Comparison of ENCODE assay signal across 22 cellular contexts in the genomic region with DNA sequence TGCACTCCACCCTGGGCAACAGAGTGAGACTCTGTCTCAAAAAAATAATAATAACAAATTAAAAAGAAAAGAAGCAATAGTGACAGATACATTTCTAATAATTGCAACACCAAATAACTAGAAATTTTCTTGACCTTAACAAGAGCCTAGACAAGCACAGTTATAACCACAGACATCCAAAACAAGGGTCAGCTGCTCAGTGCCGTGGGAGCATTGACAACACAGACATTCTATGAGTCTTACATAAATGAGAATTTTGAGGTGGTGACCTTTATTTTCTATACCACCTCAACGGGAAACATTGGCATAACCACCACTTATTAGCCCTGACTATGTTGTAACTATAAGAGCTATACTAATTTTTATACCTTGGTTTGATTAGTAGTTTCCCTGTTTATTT.
A peak's percentile ranks its signal among the peaks of the same experiment; 100 is the strongest.
DNase-seq lines count a peak whose midpoint lies in the region; ATAC-seq and TF ChIP-seq lines count a peak whose summit lies in the region.
"Had no signal": no experiment of that assay in that cellular context is flagged by ENCODE, and none has a peak within 500 bp of the region (broad histone marks: within the 10 kb centered on the region; RNA-seq: fewer than 3 reads in every experiment).

No MANE protein-coding gene starts in this region.

- peak overlapping the region; percentile 55 for H3K4me2 ChIP-seq in PC-3 (ENCODE audit: low read length)
- H3K4me2 ChIP-seq: GM23338, neural progenitor cell had no signal

- no peak for TF ChIP-seq POLR2A in heart left ventricle (IDR thresholded peaks at IDR 0.05)

- intact Hi-C loops in heart left ventricle (cut with DNase I) (loop anchor here in 2 of 10 donors (5.0 to 10.0 kb wide), 2 partner anchors 146 to 499 kb away; no protein-coding TSS in a partner anchor), right cardiac atrium (cut with DNase I) (no loop called here), PC-3 (cut with micrococcal nuclease) (loop anchor here (1.0 to 5.0 kb wide), 4 partner anchors 44 to 401 kb away; no protein-coding TSS in a partner anchor)

- no peaks in the 10 kb centered on the region for H3K4me1 Mint-ChIP-seq in stimulated activated effector memory CD8-positive, alpha-beta T cell treated with anti-CD3 and anti-CD28 coated beads, Interleukin-12 subunit alpha, Interleukin-12 subunit beta, amount 100 ng/mL, for 72 hours
- H3K4me1 Mint-ChIP-seq: activated naive CD4-positive, alpha-beta T cell treated with anti-CD3 and anti-CD28 coated beads, Interleukin-2, amount 10 ng/mL, durations not matched to agents 7 days and 5 days; GM23338 had no signal

- no TSS peak for BruUV-seq in PC-3 (replicated peaks; lab: Mats Ljungman, UMichigan)

- H2AFZ ChIP-seq in PC-3 (ENCODE audit: low read length): no peak overlapping the region
- H2AFZ ChIP-seq: GM23338, neural progenitor cell had no signal

- peak overlapping the region; percentile 13; the same call in 1 of the 2 replicates for H3K9ac ChIP-seq in PC-3 (ENCODE audit: low read length)
- no peak overlapping the region for H3K9ac ChIP-seq in stomach smooth muscle (ENCODE audit: low read length in 2 of 2)
- H3K9ac ChIP-seq: neural progenitor cell had no signal

- H3K4me1 ChIP-seq in heart left ventricle: peaks cover 0 to 17% (median 10%) of the 10 kb centered on the region in 12 donors
- H3K4me1 ChIP-seq in right cardiac atrium (ENCODE audit: control insufficient read depth, insufficient read depth, low read length): peaks cover 2% of the 10 kb centered on the region
- H3K4me1 ChIP-seq in PC-3 (ENCODE audit: insufficient read depth, low read length): peaks cover 60% of the 10 kb centered on the region
- H3K4me1 ChIP-seq in stomach smooth muscle (ENCODE audit: control insufficient read depth, insufficient read depth, low read length): peaks cover 12% of the 10 kb centered on the region
- H3K4me1 ChIP-seq: neural progenitor cell, uterus had no signal

- no peak overlapping the region for H3K4me3 ChIP-seq in heart left ventricle
- H3K4me3 ChIP-seq in right cardiac atrium (ENCODE audit: low read length): no peak overlapping the region
- peak overlapping the region; percentile 1; the same call in 1 of the 2 replicates for H3K4me3 ChIP-seq in PC-3 (ENCODE audit: low read length)
- no peak overlapping the region for H3K4me3 ChIP-seq in stomach smooth muscle (ENCODE audit: low read length in 2 of 2)
- H3K4me3 ChIP-seq: GM23338, left lung, mucosa of descending colon, neural progenitor cell, uterus had no signal

- CTCF ChIA-PET in PC-3 (lab: Charles Lee): interaction anchor here (0.6 to 1.7 kb wide), 3 partner anchors 25 to 113 kb away, joined by 3 to 10 read pairs (median 4); no protein-coding TSS in a partner anchor

- H3K9me3 Mint-ChIP-seq in stimulated activated effector memory CD8-positive, alpha-beta T cell treated with anti-CD3 and anti-CD28 coated beads, Interleukin-12 subunit alpha, Interleukin-12 subunit beta, amount 100 ng/mL, for 72 hours: peaks cover 3% of the 10 kb centered on the region
- H3K9me3 Mint-ChIP-seq: activated naive CD4-positive, alpha-beta T cell treated with anti-CD3 and anti-CD28 coated beads, Interleukin-2, amount 10 ng/mL, durations not matched to agents 7 days and 5 days had no signal

- DNase-seq in heart left ventricle (no peak), right cardiac atrium (no peak), PC-3 (peak; percentile 32), foreskin melanocyte (peak; percentile 24), ecto neural progenitor cell (ENCODE audit: low spot score) (no peak)
- no peak for DNase-seq in stimulated activated effector memory CD8-positive, alpha-beta T cell treated with anti-CD3 and anti-CD28 coated beads, Interleukin-12 subunit alpha, Interleukin-12 subunit beta, amount 100 ng/mL, for 72 hours (ENCODE audit: low spot score in 2 of 2)
- DNase-seq: activated CD8-positive, alpha-beta memory T cell treated with anti-CD3 and anti-CD28 coated beads for 24 hours; activated naive CD4-positive, alpha-beta T cell treated with anti-CD3 and anti-CD28 coated beads, Interleukin-2, amount 10 ng/mL, durations not matched to agents 7 days and 5 days; activated T-cell treated with anti-CD3 and anti-CD28 coated beads, Interleukin-2, amount 50 U/mL, for 72 hours; CD4-positive, CD25-positive, alpha-beta regulatory T cell; effector memory CD4-positive, alpha-beta T cell; glutamatergic neuron; NK-92 treated with Interleukin-12 subunit alpha and Interleukin-12 subunit beta, amount 100 ng/mL, for 24 hours; T-helper 9 cell had no signal

- no peaks in the 10 kb centered on the region for H3K79me2 ChIP-seq in PC-3 (ENCODE audit: low read length)

- TF ChIP-seq CTCF in heart left ventricle (IDR thresholded peaks at IDR 0.05): no peak
- no peak for TF ChIP-seq CTCF in PC-3 (conservative IDR thresholded peaks at IDR 0.05; ENCODE audit: low read depth, low read length)

- no peaks in the 10 kb centered on the region for H3K9me3 ChIP-seq in heart left ventricle
- no peaks in the 10 kb centered on the region for H3K9me3 ChIP-seq in right cardiac atrium (ENCODE audit: control insufficient read depth, low read length)
- no peaks in the 10 kb centered on the region for H3K9me3 ChIP-seq in PC-3 (ENCODE audit: low read length)
- no peaks in the 10 kb centered on the region for H3K9me3 ChIP-seq in stomach smooth muscle (ENCODE audit: control insufficient read depth in 2 of 2, low read length in 2 of 2)
- H3K9me3 ChIP-seq: left lung, mucosa of descending colon, uterus had no signal

- H3K36me3 Mint-ChIP-seq in stimulated activated effector memory CD8-positive, alpha-beta T cell treated with anti-CD3 and anti-CD28 coated beads, Interleukin-12 subunit alpha, Interleukin-12 subunit beta, amount 100 ng/mL, for 72 hours: no peaks in the 10 kb centered on the region

- 50 to 60% (median 53%) methylated on average over 2 of the region's 2 CpGs for WGBS in heart left ventricle, 4 donors
- 57% methylated on average over 2 of the region's 2 CpGs for WGBS in right cardiac atrium

- POLR2A ChIA-PET in PC-3 (lab: Charles Lee; ENCODE audit: unreplicated experiment): no interaction called here

- H3K27me3 ChIP-seq in heart left ventricle (no peaks in the 10 kb centered on the region), right cardiac atrium (ENCODE audit: control insufficient read depth, insufficient read depth) (no peaks in the 10 kb centered on the region), PC-3 (ENCODE audit: low read length) (no peaks in the 10 kb centered on the region), stomach smooth muscle (ENCODE audit: control insufficient read depth in 1 of 2, insufficient read depth in 2 of 2, low read length in 2 of 2) (no peaks in the 10 kb centered on the region)
- H3K27me3 ChIP-seq: left lung, neural progenitor cell, uterus had no signal

- peaks cover 16% of the 10 kb centered on the region for H3F3A ChIP-seq in PC-3 (ENCODE audit: low read length, unreplicated experiment)

- H3K9me2 ChIP-seq in PC-3 (replicated peaks; ENCODE audit: low read length): no peaks in the 10 kb centered on the region

- ATAC-seq in heart left ventricle (no peak), right cardiac atrium (no peak), PC-3 (no peak), HG02642 (IDR thresholded peaks at IDR 0.05; ENCODE audit: poor library complexity, unreplicated experiment) (no peak)
- ATAC-seq in stimulated activated effector memory CD8-positive, alpha-beta T cell treated with anti-CD3 and anti-CD28 coated beads, Interleukin-12 subunit alpha, Interleukin-12 subunit beta, amount 100 ng/mL, for 72 hours: no peak
- ATAC-seq: activated CD4-positive, CD25-positive, alpha-beta regulatory T cell treated with anti-CD3 and anti-CD28 coated beads, Interleukin-2, amount 50 U/mL, for 24 hours; activated T-cell treated with anti-CD3 and anti-CD28 coated beads, Interleukin-2, amount 50 U/mL, for 72 hours; GM23338 had no signal

- peak overlapping the region in 10 of 12 donors; percentile 4 to 65 (median 33) for H3K27ac ChIP-seq in heart left ventricle
- H3K27ac ChIP-seq in right cardiac atrium (ENCODE audit: low read length): no peak overlapping the region
- H3K27ac ChIP-seq in PC-3 (ENCODE audit: low read length): peak overlapping the region; percentile 63
- peak overlapping the region; percentile 24 for H3K27ac ChIP-seq in stomach smooth muscle (ENCODE audit: low read length)
- H3K27ac ChIP-seq: neural progenitor cell had no signal

- H3K36me3 ChIP-seq in heart left ventricle: no peaks in the 10 kb centered on the region
- H3K36me3 ChIP-seq in PC-3 (ENCODE audit: low read depth, low read length): no peaks in the 10 kb centered on the region
- H3K36me3 ChIP-seq in stomach smooth muscle (ENCODE audit: control insufficient read depth in 2 of 2, insufficient read depth in 2 of 2, low read length in 2 of 2): no peaks in the 10 kb centered on the region
- H3K36me3 ChIP-seq: left lung, neural progenitor cell, uterus had no signal

- no peaks in the 10 kb centered on the region for H4K20me1 ChIP-seq in PC-3 (ENCODE audit: low read length)

- H3K4me3 Mint-ChIP-seq in stimulated activated effector memory CD8-positive, alpha-beta T cell treated with anti-CD3 and anti-CD28 coated beads, Interleukin-12 subunit alpha, Interleukin-12 subunit beta, amount 100 ng/mL, for 72 hours: no peak overlapping the region
- H3K4me3 Mint-ChIP-seq: activated naive CD4-positive, alpha-beta T cell treated with anti-CD3 and anti-CD28 coated beads, Interleukin-2, amount 10 ng/mL, durations not matched to agents 7 days and 5 days; activated T-cell treated with anti-CD3 and anti-CD28 coated beads, Interleukin-2, amount 50 U/mL, for 72 hours; CD4-positive, CD25-positive, alpha-beta regulatory T cell; GM23338; neural progenitor cell had no signal

- H3K27ac Mint-ChIP-seq in stimulated activated effector memory CD8-positive, alpha-beta T cell treated with anti-CD3 and anti-CD28 coated beads, Interleukin-12 subunit alpha, Interleukin-12 subunit beta, amount 100 ng/mL, for 72 hours: no peak overlapping the region
- H3K27ac Mint-ChIP-seq: activated naive CD4-positive, alpha-beta T cell treated with anti-CD3 and anti-CD28 coated beads, Interleukin-2, amount 10 ng/mL, durations not matched to agents 7 days and 5 days; activated T-cell treated with anti-CD3 and anti-CD28 coated beads, Interleukin-2, amount 50 U/mL, for 72 hours; GM23338; neural progenitor cell had no signal

Comparison
In these comparisons a context has a peak if more than half of its experiments do, and no peak if none do; other contexts are left out.
1. DNase-seq: peak in PC-3 (single experiment) and foreskin melanocyte (single experiment); none in heart left ventricle (0 of 5), right cardiac atrium (0 of 3), ecto neural progenitor cell (single experiment) and stimulated activated effector memory CD8-positive, alpha-beta T cell treated with anti-CD3 and anti-CD28 coated beads, Interleukin-12 subunit alpha, Interleukin-12 subunit beta, amount 100 ng/mL, for 72 hours (0 of 2).